ENCODE assay signal across 1 cellular context in genomic region chr5:126369995-126370731, GRCh38.
A peak's percentile ranks its signal among the peaks of the same experiment; 100 is the strongest.
TF ChIP-seq lines count a peak whose summit lies in the region.

No MANE protein-coding gene starts in this region.

TF ChIP-seq in HepG2, 621 proteins besides CTCF, POLR2A, EP300 and RAD21 (continued from another document and continues in another):
- TF ChIP-seq, protein P1, sequence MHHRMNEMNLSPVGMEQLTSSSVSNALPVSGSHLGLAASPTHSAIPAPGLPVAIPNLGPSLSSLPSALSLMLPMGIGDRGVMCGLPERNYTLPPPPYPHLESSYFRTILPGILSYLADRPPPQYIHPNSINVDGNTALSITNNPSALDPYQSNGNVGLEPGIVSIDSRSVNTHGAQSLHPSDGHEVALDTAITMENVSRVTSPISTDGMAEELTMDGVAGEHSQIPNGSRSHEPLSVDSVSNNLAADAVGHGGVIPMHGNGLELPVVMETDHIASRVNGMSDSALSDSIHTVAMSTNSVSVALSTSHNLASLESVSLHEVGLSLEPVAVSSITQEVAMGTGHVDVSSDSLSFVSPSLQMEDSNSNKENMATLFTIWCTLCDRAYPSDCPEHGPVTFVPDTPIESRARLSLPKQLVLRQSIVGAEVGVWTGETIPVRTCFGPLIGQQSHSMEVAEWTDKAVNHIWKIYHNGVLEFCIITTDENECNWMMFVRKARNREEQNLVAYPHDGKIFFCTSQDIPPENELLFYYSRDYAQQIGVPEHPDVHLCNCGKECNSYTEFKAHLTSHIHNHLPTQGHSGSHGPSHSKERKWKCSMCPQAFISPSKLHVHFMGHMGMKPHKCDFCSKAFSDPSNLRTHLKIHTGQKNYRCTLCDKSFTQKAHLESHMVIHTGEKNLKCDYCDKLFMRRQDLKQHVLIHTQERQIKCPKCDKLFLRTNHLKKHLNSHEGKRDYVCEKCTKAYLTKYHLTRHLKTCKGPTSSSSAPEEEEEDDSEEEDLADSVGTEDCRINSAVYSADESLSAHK (CRISPR knock-in tag; IDR thresholded peaks at IDR 0.05; ENCODE audit: borderline replicate concordance): no peak
- TF ChIP-seq TAF1 (CRISPR knock-in tag; IDR thresholded peaks at IDR 0.05) (peak; percentile 38; the same call in 1 of the 2 replicates), IKZF1 (IDR thresholded peaks at IDR 0.05) (no peak), LCORL (IDR thresholded peaks at IDR 0.05) (no peak), LCORL (CRISPR knock-in tag; IDR thresholded peaks at IDR 0.05) (peak; percentile 40; the same call in 1 of the 2 replicates), KLF16 (CRISPR knock-in tag; IDR thresholded peaks at IDR 0.05) (no peak), ZNF891 (CRISPR knock-in tag; IDR thresholded peaks at IDR 0.05) (no peak), ZKSCAN8 (CRISPR knock-in tag; IDR thresholded peaks at IDR 0.05; ENCODE audit: borderline replicate concordance) (peak; percentile 79; the same call in 1 of the 2 replicates), FOSL2 (CRISPR knock-in tag; IDR thresholded peaks at IDR 0.05) (peak; percentile 36; the same call in 1 of the 2 replicates), SNRNP70 (IDR thresholded peaks at IDR 0.05; ENCODE audit: low read depth, low read length) (no peak), HNF4A (CRISPR knock-in tag; IDR thresholded peaks at IDR 0.05) (peak; percentile 65), HOXA3 (CRISPR knock-in tag; IDR thresholded peaks at IDR 0.05) (peak; percentile 18; the same call in 1 of the 2 replicates), CREB1 (IDR thresholded peaks at IDR 0.05) (no peak), CREB1 (CRISPR knock-in tag; IDR thresholded peaks at IDR 0.05) (peak; percentile 22; the same call in 1 of the 2 replicates), ATF1 (CRISPR knock-in tag; IDR thresholded peaks at IDR 0.05) (0 out of 2 replicates have a peak, but pooled peaks have one; percentile 28), ZNF564 (CRISPR knock-in tag; IDR thresholded peaks at IDR 0.05) (0 out of 2 replicates have a peak, but pooled peaks have one; percentile 49), ZSCAN5A (CRISPR knock-in tag; IDR thresholded peaks at IDR 0.05; ENCODE audit: borderline replicate concordance) (no peak; the same call in 1 of the 2 replicates), MIER3 (CRISPR knock-in tag; IDR thresholded peaks at IDR 0.05; ENCODE audit: borderline replicate concordance) (0 out of 2 replicates have a peak, but pooled peaks have one; percentile 15), POLR2AphosphoS5 (IDR thresholded peaks at IDR 0.05; ENCODE audit: low read depth, low read length) (peak; percentile 59), HNF4G (IDR thresholded peaks at IDR 0.05; ENCODE audit: borderline replicate concordance, low read depth, low read length) (0 out of 2 replicates have a peak, but pooled peaks have one; percentile 49), HNF4G (CRISPR knock-in tag; IDR thresholded peaks at IDR 0.05; ENCODE audit: borderline replicate concordance, low read depth) (no peak), ARID5B (CRISPR knock-in tag; IDR thresholded peaks at IDR 0.05) (peak; percentile 65), SP5 (CRISPR knock-in tag; IDR thresholded peaks at IDR 0.05; ENCODE audit: borderline replicate concordance, low read depth) (peak; percentile 27; the same call in 1 of the 2 replicates), ZNF879 (CRISPR knock-in tag; IDR thresholded peaks at IDR 0.05) (no peak), TBX2 (CRISPR knock-in tag; IDR thresholded peaks at IDR 0.05; ENCODE audit: borderline replicate concordance) (peak; percentile 42; the same call in 1 of the 2 replicates), DPF2 (CRISPR knock-in tag; IDR thresholded peaks at IDR 0.05; ENCODE audit: borderline replicate concordance, low read depth) (peak; percentile 29; the same call in 1 of the 2 replicates), MTA3 (CRISPR knock-in tag; IDR thresholded peaks at IDR 0.05) (no peak), ZNF34 (CRISPR knock-in tag; IDR thresholded peaks at IDR 0.05; ENCODE audit: borderline replicate concordance) (0 out of 2 replicates have a peak, but pooled peaks have one; percentile 55), E2F2 (CRISPR knock-in tag; IDR thresholded peaks at IDR 0.05; ENCODE audit: borderline replicate concordance) (no peak), ZNF335 (CRISPR knock-in tag; IDR thresholded peaks at IDR 0.05) (no peak), CEBPB (IDR thresholded peaks at IDR 0.05; ENCODE audit: borderline replicate concordance, low read depth, low read length) (0 out of 2 replicates have a peak, but pooled peaks have one; percentile 18), ZNF607 (CRISPR knock-in tag; IDR thresholded peaks at IDR 0.05; ENCODE audit: borderline replicate concordance) (no peak), ZMYM4 (CRISPR knock-in tag; IDR thresholded peaks at IDR 0.05) (no peak), PCBP2 (optimal IDR thresholded peaks at IDR 0.05; ENCODE audit: low read depth, low read length, poor library complexity, severe bottlenecking) (no peak)
- TF ChIP-seq, protein P2, sequence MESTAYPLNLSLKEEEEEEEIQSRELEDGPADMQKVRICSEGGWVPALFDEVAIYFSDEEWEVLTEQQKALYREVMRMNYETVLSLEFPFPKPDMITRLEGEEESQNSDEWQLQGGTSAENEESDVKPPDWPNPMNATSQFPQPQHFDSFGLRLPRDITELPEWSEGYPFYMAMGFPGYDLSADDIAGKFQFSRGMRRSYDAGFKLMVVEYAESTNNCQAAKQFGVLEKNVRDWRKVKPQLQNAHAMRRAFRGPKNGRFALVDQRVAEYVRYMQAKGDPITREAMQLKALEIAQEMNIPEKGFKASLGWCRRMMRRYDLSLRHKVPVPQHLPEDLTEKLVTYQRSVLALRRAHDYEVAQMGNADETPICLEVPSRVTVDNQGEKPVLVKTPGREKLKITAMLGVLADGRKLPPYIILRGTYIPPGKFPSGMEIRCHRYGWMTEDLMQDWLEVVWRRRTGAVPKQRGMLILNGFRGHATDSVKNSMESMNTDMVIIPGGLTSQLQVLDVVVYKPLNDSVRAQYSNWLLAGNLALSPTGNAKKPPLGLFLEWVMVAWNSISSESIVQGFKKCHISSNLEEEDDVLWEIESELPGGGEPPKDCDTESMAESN (CRISPR knock-in tag; conservative IDR thresholded peaks at IDR 0.05): peak; percentile 51
- TF ChIP-seq, protein P3, sequence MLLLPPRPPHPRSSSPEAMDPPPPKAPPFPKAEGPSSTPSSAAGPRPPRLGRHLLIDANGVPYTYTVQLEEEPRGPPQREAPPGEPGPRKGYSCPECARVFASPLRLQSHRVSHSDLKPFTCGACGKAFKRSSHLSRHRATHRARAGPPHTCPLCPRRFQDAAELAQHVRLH (CRISPR knock-in tag; IDR thresholded peaks at IDR 0.05; ENCODE audit: borderline replicate concordance, low read depth): peak; percentile 19; the same call in 1 of the 2 replicates
- TF ChIP-seq, protein P4, sequence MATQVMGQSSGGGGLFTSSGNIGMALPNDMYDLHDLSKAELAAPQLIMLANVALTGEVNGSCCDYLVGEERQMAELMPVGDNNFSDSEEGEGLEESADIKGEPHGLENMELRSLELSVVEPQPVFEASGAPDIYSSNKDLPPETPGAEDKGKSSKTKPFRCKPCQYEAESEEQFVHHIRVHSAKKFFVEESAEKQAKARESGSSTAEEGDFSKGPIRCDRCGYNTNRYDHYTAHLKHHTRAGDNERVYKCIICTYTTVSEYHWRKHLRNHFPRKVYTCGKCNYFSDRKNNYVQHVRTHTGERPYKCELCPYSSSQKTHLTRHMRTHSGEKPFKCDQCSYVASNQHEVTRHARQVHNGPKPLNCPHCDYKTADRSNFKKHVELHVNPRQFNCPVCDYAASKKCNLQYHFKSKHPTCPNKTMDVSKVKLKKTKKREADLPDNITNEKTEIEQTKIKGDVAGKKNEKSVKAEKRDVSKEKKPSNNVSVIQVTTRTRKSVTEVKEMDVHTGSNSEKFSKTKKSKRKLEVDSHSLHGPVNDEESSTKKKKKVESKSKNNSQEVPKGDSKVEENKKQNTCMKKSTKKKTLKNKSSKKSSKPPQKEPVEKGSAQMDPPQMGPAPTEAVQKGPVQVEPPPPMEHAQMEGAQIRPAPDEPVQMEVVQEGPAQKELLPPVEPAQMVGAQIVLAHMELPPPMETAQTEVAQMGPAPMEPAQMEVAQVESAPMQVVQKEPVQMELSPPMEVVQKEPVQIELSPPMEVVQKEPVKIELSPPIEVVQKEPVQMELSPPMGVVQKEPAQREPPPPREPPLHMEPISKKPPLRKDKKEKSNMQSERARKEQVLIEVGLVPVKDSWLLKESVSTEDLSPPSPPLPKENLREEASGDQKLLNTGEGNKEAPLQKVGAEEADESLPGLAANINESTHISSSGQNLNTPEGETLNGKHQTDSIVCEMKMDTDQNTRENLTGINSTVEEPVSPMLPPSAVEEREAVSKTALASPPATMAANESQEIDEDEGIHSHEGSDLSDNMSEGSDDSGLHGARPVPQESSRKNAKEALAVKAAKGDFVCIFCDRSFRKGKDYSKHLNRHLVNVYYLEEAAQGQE (IDR thresholded peaks at IDR 0.05; ENCODE audit: borderline replicate concordance in 1 of 2, low read depth in 1 of 2, low read length in 2 of 2): peak in 1 of 2 experiments; percentile 10; a peak in 1 of 4 replicates
- TF ChIP-seq, protein P5, sequence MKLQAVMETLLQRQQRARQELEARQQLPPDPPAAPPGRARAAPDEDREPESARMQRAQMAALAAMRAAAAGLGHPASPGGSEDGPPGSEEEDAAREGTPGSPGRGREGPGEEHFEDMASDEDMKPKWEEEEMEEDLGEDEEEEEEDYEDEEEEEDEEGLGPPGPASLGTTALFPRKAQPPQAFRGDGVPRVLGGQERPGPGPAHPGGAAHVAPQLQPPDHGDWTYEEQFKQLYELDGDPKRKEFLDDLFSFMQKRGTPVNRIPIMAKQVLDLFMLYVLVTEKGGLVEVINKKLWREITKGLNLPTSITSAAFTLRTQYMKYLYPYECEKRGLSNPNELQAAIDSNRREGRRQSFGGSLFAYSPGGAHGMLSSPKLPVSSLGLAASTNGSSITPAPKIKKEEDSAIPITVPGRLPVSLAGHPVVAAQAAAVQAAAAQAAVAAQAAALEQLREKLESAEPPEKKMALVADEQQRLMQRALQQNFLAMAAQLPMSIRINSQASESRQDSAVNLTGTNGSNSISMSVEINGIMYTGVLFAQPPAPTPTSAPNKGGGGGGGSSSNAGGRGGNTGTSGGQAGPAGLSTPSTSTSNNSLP (IDR thresholded peaks at IDR 0.05; ENCODE audit: low read depth, low read length): peak; percentile 66; the same call in 1 of the 2 replicates
- TF ChIP-seq, protein P6, sequence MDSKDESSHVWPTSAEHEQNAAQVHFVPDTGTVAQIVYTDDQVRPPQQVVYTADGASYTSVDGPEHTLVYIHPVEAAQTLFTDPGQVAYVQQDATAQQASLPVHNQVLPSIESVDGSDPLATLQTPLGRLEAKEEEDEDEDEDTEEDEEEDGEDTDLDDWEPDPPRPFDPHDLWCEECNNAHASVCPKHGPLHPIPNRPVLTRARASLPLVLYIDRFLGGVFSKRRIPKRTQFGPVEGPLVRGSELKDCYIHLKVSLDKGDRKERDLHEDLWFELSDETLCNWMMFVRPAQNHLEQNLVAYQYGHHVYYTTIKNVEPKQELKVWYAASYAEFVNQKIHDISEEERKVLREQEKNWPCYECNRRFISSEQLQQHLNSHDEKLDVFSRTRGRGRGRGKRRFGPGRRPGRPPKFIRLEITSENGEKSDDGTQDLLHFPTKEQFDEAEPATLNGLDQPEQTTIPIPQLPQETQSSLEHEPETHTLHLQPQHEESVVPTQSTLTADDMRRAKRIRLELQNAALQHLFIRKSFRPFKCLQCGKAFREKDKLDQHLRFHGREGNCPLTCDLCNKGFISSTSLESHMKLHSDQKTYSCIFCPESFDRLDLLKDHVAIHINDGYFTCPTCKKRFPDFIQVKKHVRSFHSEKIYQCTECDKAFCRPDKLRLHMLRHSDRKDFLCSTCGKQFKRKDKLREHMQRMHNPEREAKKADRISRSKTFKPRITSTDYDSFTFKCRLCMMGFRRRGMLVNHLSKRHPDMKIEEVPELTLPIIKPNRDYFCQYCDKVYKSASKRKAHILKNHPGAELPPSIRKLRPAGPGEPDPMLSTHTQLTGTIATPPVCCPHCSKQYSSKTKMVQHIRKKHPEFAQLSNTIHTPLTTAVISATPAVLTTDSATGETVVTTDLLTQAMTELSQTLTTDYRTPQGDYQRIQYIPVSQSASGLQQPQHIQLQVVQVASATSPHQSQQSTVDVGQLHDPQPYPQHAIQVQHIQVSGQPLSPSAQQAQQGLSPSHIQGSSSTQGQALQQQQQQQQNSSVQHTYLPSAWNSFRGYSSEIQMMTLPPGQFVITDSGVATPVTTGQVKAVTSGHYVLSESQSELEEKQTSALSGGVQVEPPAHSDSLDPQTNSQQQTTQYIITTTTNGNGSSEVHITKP (CRISPR knock-in tag; IDR thresholded peaks at IDR 0.05; ENCODE audit: low read depth): no peak
